ENCODE assay signal across 1 cellular context in the genomic region with DNA sequence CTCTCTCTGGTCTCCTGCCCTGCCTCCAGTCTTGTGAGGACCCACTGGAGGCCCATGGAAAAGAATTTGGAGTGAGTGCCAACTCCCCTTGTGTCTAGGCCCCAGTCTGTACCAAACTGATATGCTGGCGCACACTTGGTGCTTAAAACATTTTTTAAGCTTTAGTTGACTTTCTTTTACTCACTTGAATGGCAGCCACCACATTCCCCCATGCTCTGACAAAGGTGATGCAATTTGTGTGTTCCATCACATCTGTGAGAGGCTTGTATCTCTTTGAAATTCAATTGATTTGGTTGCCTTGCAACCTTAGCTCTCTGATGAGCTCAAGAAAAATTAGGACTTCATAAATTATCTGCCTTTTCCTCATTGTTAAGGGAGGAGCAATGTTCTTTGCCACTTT.
TF ChIP-seq lines count a peak whose summit lies in the region.

No MANE protein-coding gene starts in this region.

TF ChIP-seq in GM23338, 12 proteins besides CTCF, POLR2A, EP300 and RAD21 (continued from another document):
- TF ChIP-seq, protein P1, sequence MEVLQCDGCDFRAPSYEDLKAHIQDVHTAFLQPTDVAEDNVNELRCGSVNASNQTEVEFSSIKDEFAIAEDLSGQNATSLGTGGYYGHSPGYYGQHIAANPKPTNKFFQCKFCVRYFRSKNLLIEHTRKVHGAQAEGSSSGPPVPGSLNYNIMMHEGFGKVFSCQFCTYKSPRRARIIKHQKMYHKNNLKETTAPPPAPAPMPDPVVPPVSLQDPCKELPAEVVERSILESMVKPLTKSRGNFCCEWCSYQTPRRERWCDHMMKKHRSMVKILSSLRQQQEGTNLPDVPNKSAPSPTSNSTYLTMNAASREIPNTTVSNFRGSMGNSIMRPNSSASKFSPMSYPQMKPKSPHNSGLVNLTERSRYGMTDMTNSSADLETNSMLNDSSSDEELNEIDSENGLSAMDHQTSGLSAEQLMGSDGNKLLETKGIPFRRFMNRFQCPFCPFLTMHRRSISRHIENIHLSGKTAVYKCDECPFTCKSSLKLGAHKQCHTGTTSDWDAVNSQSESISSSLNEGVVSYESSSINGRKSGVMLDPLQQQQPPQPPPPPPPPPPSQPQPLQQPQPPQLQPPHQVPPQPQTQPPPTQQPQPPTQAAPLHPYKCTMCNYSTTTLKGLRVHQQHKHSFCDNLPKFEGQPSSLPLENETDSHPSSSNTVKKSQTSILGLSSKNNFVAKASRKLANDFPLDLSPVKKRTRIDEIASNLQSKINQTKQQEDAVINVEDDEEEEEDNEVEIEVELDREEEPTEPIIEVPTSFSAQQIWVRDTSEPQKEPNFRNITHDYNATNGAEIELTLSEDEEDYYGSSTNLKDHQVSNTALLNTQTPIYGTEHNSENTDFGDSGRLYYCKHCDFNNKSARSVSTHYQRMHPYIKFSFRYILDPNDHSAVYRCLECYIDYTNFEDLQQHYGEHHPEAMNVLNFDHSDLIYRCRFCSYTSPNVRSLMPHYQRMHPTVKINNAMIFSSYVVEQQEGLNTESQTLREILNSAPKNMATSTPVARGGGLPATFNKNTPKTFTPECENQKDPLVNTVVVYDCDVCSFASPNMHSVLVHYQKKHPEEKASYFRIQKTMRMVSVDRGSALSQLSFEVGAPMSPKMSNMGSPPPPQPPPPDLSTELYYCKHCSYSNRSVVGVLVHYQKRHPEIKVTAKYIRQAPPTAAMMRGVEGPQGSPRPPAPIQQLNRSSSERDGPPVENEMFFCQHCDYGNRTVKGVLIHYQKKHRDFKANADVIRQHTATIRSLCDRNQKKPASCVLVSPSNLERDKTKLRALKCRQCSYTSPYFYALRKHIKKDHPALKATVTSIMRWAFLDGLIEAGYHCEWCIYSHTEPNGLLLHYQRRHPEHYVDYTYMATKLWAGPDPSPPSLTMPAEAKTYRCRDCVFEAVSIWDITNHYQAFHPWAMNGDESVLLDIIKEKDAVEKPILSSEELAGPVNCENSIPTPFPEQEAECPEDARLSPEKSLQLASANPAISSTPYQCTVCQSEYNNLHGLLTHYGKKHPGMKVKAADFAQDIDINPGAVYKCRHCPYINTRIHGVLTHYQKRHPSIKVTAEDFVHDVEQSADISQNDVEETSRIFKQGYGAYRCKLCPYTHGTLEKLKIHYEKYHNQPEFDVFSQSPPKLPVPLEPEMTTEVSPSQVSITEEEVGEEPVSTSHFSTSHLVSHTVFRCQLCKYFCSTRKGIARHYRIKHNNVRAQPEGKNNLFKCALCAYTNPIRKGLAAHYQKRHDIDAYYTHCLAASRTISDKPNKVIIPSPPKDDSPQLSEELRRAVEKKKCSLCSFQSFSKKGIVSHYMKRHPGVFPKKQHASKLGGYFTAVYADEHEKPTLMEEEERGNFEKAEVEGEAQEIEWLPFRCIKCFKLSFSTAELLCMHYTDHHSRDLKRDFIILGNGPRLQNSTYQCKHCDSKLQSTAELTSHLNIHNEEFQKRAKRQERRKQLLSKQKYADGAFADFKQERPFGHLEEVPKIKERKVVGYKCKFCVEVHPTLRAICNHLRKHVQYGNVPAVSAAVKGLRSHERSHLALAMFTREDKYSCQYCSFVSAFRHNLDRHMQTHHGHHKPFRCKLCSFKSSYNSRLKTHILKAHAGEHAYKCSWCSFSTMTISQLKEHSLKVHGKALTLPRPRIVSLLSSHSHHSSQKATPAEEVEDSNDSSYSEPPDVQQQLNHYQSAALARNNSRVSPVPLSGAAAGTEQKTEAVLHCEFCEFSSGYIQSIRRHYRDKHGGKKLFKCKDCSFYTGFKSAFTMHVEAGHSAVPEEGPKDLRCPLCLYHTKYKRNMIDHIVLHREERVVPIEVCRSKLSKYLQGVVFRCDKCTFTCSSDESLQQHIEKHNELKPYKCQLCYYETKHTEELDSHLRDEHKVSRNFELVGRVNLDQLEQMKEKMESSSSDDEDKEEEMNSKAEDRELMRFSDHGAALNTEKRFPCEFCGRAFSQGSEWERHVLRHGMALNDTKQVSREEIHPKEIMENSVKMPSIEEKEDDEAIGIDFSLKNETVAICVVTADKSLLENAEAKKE (CRISPR knock-in tag; IDR thresholded peaks at IDR 0.05): no peak
- no peak for TF ChIP-seq STAT1 (IDR thresholded peaks at IDR 0.05; ENCODE audit: unreplicated experiment)
- TF ChIP-seq NANOG (IDR thresholded peaks at IDR 0.05; ENCODE audit: borderline replicate concordance): no peak
